Comparison of ENCODE assay signal across 8 cellular contexts in genomic region chr5:159104058-159104651, GRCh38. TPM values are rescaled to one million over a fixed set of nuclear protein-coding genes. Genes with fewer than 3 reads are reported as not detected.
DNase-seq lines count a peak whose midpoint lies in the region; ATAC-seq, FAIRE-seq and TF ChIP-seq lines count a peak whose summit lies in the region.
"Had no signal": no experiment of that assay in that cellular context is flagged by ENCODE, and none has a peak within 500 bp of the region (broad histone marks: within the 10 kb centered on the region; RNA-seq: fewer than 3 reads in every experiment).

No MANE protein-coding gene starts in this region.

- FAIRE-seq in bronchial epithelial cell (lab: Jason Lieb, UNC) (no peak), RCC 7860 (lab: Jason Lieb, UNC) (no peak)

- peak overlapping the region; percentile 22 for H3K4me3 ChIP-seq in H7 (ENCODE audit: insufficient read depth, low read depth, low read length)
- no peak overlapping the region for H3K4me3 ChIP-seq in bronchial epithelial cell (ENCODE audit: low read depth, low read length)
- peak overlapping the region; percentile 41 for H3K4me3 ChIP-seq in tibial artery

- intact Hi-C loops in tibial artery (cut with DNase I; ENCODE audit: low total_unique reads): loop anchor here (10.0 kb wide), 2 partner anchors 1029 to 1289 kb away; no protein-coding TSS in a partner anchor

- H3K4me1 ChIP-seq in tibial artery: peaks cover 0 to 44% (median 22%) of the 10 kb centered on the region in 4 donors

- no peak for ATAC-seq in HG02610 (IDR thresholded peaks at IDR 0.05; ENCODE audit: unreplicated experiment)

- H3K27ac ChIP-seq in tibial artery: peak overlapping the region; percentile 87 to 97

- H3K27me3 ChIP-seq in H7 (ENCODE audit: control insufficient read depth, insufficient read depth, low read length) (peaks cover 67% of the 10 kb centered on the region), bronchial epithelial cell (ENCODE audit: control insufficient read depth, insufficient read depth, low read length) (peaks cover 50% of the 10 kb centered on the region), tibial artery (no peaks in the 10 kb centered on the region)

- H3K9me3 ChIP-seq in tibial artery: no peaks in the 10 kb centered on the region

- TF ChIP-seq CTCF in bronchial epithelial cell (IDR thresholded peaks at IDR 0.05; ENCODE audit: insufficient read depth, low read length, severe bottlenecking): peak; percentile 33
- TF ChIP-seq CTCF in tibial artery (IDR thresholded peaks at IDR 0.05): peak; percentile 40

- DNase-seq in H7: peak; percentile 70
- peak; percentile 5 for DNase-seq in bronchial epithelial cell (ENCODE audit: low read depth)
- peak; percentile 86 for DNase-seq in left kidney (ENCODE audit: low read depth, low spot score)
- no peak for DNase-seq in tibial artery
- no peak for DNase-seq in COLO668 (lab: John Stamatoyannopoulos, UW; ENCODE audit: unreplicated experiment)
- DNase-seq in RCC 7860 (ENCODE audit: low spot score): no peak
- DNase-seq: anterior cingulate cortex had no signal

- H3K36me3 ChIP-seq in H7 (replicated peaks; ENCODE audit: control insufficient read depth, insufficient read depth, low read length) (no peaks in the 10 kb centered on the region), bronchial epithelial cell (ENCODE audit: control insufficient read depth, insufficient read depth, low read length) (no peaks in the 10 kb centered on the region), tibial artery (no peaks in the 10 kb centered on the region)

RNA-seq across cellular contexts. Expression of gene EBF1, which starts 4.4 kb away (rescaled TPM):
- total RNA-seq in H7 (2014; rRNA removed; shearing (Covaris generic)): 0.35 TPM in 1 of 2 replicates, not detected in the other
- total RNA-seq in bronchial epithelial cell: not detected in 2 replicates

Comparison
In these comparisons a context has a peak if more than half of its experiments do, and no peak if none do; other contexts are left out.
1. DNase-seq: peak in H7 (single experiment), bronchial epithelial cell (single experiment) and left kidney (single experiment); none in tibial artery (0 of 2), COLO668 (single experiment) and RCC 7860 (single experiment).